In genomic region chr5:142685418-142686209, GRCh38 we compare ENCODE assay signal across 8 cellular contexts. TPM values are rescaled to one million over a fixed set of nuclear protein-coding genes. Genes with fewer than 3 reads are reported as not detected.
DNase-seq lines count a peak whose midpoint lies in the region; ATAC-seq and TF ChIP-seq lines count a peak whose summit lies in the region.
"Had no signal": no experiment of that assay in that cellular context is flagged by ENCODE, and none has a peak within 500 bp of the region (broad histone marks: within the 10 kb centered on the region; RNA-seq: fewer than 3 reads in every experiment).

Gene FGF1 (minus strand): TSS chr5:142686090. CDS start chr5:142614127, 71,963 bp downstream.

- TF ChIP-seq EP300 in transverse colon (IDR thresholded peaks at IDR 0.05; ENCODE audit: low read depth) = no peak

- H3K36me3 Mint-ChIP-seq in mesothelial cell of epicardium = no peaks in the 10 kb centered on the region

- H3K56ac ChIP-seq in mesendoderm (ENCODE audit: low read length) = no peak within 1 kb of the TSS

- H3K4me3 Mint-ChIP-seq in mesothelial cell of epicardium = no peak within 1 kb of the TSS

- DNase-seq in NCI-H2227 treated with DMSO at 0.1 percent for 48 hours (lab: John Stamatoyannopoulos, UW) = peak; percentile 15
- peak; percentile 47 for DNase-seq in mesendoderm
- no peak for DNase-seq in transverse colon
- no peak for DNase-seq in mesothelial cell of epicardium (ENCODE audit: low spot score in 2 of 2, unreplicated experiment in 2 of 2)
- no peak for DNase-seq in NCI-H1048 (lab: John Stamatoyannopoulos, UW)

- no peak within 1 kb of the TSS for H3K4me2 ChIP-seq in mesendoderm (ENCODE audit: low read length)
- H3K4me2 ChIP-seq: PC-9 had no signal

- H3K79me2 ChIP-seq in mesendoderm (ENCODE audit: control insufficient read depth, insufficient read depth, low read length) = no peaks in the 10 kb centered on the region

- H3K27me3 ChIP-seq in ectodermal cell (ENCODE audit: control insufficient read depth, insufficient read depth, low read length, poor library complexity, severe bottlenecking) (no peaks in the 10 kb centered on the region), mesendoderm (ENCODE audit: insufficient read depth, low read length, poor library complexity) (no peaks in the 10 kb centered on the region), transverse colon (no peaks in the 10 kb centered on the region)

- no peak within 1 kb of the TSS for H3K4ac ChIP-seq in mesendoderm (ENCODE audit: low read depth, low read length)

- no peak within 1 kb of the TSS for H3K4me3 ChIP-seq in ectodermal cell (ENCODE audit: insufficient read depth, low read depth, low read length)
- H3K4me3 ChIP-seq in mesendoderm (ENCODE audit: low read length) = no peak within 1 kb of the TSS
- H3K4me3 ChIP-seq in transverse colon = no peak within 1 kb of the TSS
- H3K4me3 ChIP-seq: PC-9 had no signal

- H3K23ac ChIP-seq in mesendoderm (ENCODE audit: low read length) = no peak within 1 kb of the TSS

- H3K27ac Mint-ChIP-seq in mesothelial cell of epicardium = no peak within 1 kb of the TSS

- TF ChIP-seq POLR2A in transverse colon (IDR thresholded peaks at IDR 0.05) = no peak

- H3K9me3 Mint-ChIP-seq in mesothelial cell of epicardium = no peaks in the 10 kb centered on the region

- no peak within 1 kb of the TSS for H2BK15ac ChIP-seq in mesendoderm (replicated peaks; ENCODE audit: low read depth)

- no peak within 1 kb of the TSS for H2BK5ac ChIP-seq in mesendoderm (ENCODE audit: low read length)

- intact Hi-C loops in transverse colon (cut with DNase I; ENCODE audit: low total_unique reads) = no loop called here

- peaks cover 10% of the 10 kb centered on the region for H3K4me1 Mint-ChIP-seq in mesothelial cell of epicardium

- H3K4me1 ChIP-seq in ectodermal cell (ENCODE audit: control insufficient read depth, insufficient read depth, low read length) (peaks cover 19% of the 10 kb centered on the region), mesendoderm (ENCODE audit: control insufficient read depth, low read depth, low read length) (peaks cover 9% of the 10 kb centered on the region), transverse colon (peaks cover 0 to 17% (median 7%) of the 10 kb centered on the region in 4 donors)

- ATAC-seq in HG03025 (IDR thresholded peaks at IDR 0.05; ENCODE audit: low FRiP score, unreplicated experiment) = no peak

- no peak within 1 kb of the TSS for H3K18ac ChIP-seq in mesendoderm (ENCODE audit: low read length)

- H3K36me3 ChIP-seq in ectodermal cell (ENCODE audit: control insufficient read depth, insufficient read depth, low read length) = no peaks in the 10 kb centered on the region
- H3K36me3 ChIP-seq in mesendoderm (ENCODE audit: control insufficient read depth, insufficient read depth, low read length) = no peaks in the 10 kb centered on the region
- H3K36me3 ChIP-seq in transverse colon = no peaks in the 10 kb centered on the region

- peak within 1 kb of the TSS; percentile 14 for H2AK5ac ChIP-seq in mesendoderm (ENCODE audit: low read length)

- no peak within 1 kb of the TSS for H4K5ac ChIP-seq in mesendoderm (ENCODE audit: low read length)

- in situ Hi-C loops in transverse colon (cut with MboI; ENCODE audit: low pct_ligation_motif_present in 1 of 4, low pct_unique_long_range_greater_than_20kb in 1 of 4, low sequenced_read_pairs in 3 of 4) = loop anchor here in 1 of 4 donors (25.0 kb wide), 1 partner anchor 523 kb away; no protein-coding TSS in a partner anchor

- no peak within 1 kb of the TSS for H3K9ac ChIP-seq in mesendoderm (ENCODE audit: low read length)

- no peak for TF ChIP-seq CTCF in transverse colon (IDR thresholded peaks at IDR 0.05)
- no peak for TF ChIP-seq CTCF in mesothelial cell of epicardium (IDR thresholded peaks at IDR 0.05; ENCODE audit: unreplicated experiment)

- no peak within 1 kb of the TSS for H4K8ac ChIP-seq in mesendoderm (ENCODE audit: low read depth, low read length)

- H3K27me3 Mint-ChIP-seq in mesothelial cell of epicardium (ENCODE audit: low read depth) = no peaks in the 10 kb centered on the region

- H3K79me1 ChIP-seq in mesendoderm (ENCODE audit: low read length) = no peaks in the 10 kb centered on the region

- H2BK120ac ChIP-seq in mesendoderm (ENCODE audit: low read depth, low read length) = no peak within 1 kb of the TSS

- peak within 1 kb of the TSS; percentile 32 for H3K27ac ChIP-seq in ectodermal cell (ENCODE audit: insufficient read depth, low read depth, low read length, poor library complexity, severe bottlenecking)
- H3K27ac ChIP-seq in mesendoderm (ENCODE audit: low read depth, low read length) = no peak within 1 kb of the TSS
- peak within 1 kb of the TSS; percentile 12 to 63 (median 31) for H3K27ac ChIP-seq in transverse colon
- H3K27ac ChIP-seq: PC-9 had no signal

- no peaks in the 10 kb centered on the region for H3K9me3 ChIP-seq in ectodermal cell (ENCODE audit: control insufficient read depth, low read length)
- H3K9me3 ChIP-seq in transverse colon = no peaks in the 10 kb centered on the region

- 78 to 82% methylated on average over 12 of the region's 12 CpGs for WGBS in ectodermal cell, 2 experiments
- WGBS in mesendoderm (ENCODE audit: extremely low coverage, insufficient coverage, low lambda C conversion rate) = no CpG with 5 or more reads among the region's 12 CpGs
- WGBS in transverse colon (ENCODE audit: low coverage in 1 of 2), 2 donors = 60% methylated on average over 12 of the region's 12 CpGs; no CpG with 5 or more reads in 1 of the 2 donors

RNA-seq across cellular contexts. Expression of gene FGF1, which starts in this region (rescaled TPM):
- polyA plus RNA-seq in ectodermal cell (2013, experiment 1 of 4) = not detected
- 0.07 TPM for polyA plus RNA-seq in ectodermal cell (2013, experiment 2 of 4)
- 0.43 TPM for polyA plus RNA-seq in ectodermal cell (2013, experiment 3 of 4)
- polyA plus RNA-seq in ectodermal cell (2013, experiment 4 of 4) = not detected
- polyA plus RNA-seq in mesendoderm (2013, experiment 1 of 2) = 1.6 TPM
- 1.8 TPM for polyA plus RNA-seq in mesendoderm (2013, experiment 2 of 2)
- total RNA-seq in transverse colon (under 1 TPM in 2 of 4 donors, not detected in 2; 0.32 to 0.41 TPM), mesothelial cell of epicardium (0.07 TPM in 1 of 3 replicates, not detected in the others)

Comparison
In these comparisons a context has a peak if more than half of its experiments do, and no peak if none do; other contexts are left out.
1. DNase-seq: peak in NCI-H2227 treated with DMSO at 0.1 percent for 48 hours (single experiment) and mesendoderm (single experiment); none in transverse colon (single experiment), mesothelial cell of epicardium (0 of 2) and NCI-H1048 (single experiment).